Comparison of ENCODE assay signal across 10 cellular contexts in the genomic region with DNA sequence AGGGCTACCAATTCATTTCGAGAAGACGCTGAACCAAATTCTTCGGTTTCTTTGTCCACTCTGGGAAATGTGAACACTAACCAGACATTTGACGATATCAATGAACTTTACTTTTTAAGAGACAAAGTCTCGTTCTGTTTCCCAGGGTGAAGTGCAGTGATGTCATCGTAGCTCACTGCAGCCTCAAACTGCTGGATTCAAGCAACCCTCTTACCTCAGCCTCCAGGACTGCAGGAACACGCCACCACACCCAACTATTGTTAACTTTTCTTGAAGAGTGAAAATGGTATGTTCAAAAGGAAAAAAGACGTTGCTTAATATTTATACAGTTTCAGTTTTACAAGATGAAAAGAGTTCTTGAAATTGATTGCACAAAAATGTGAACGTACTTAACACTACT. TPM values are rescaled to one million over a fixed set of nuclear protein-coding genes. Genes with fewer than 3 reads are reported as not detected.
A peak's percentile ranks its signal among the peaks of the same experiment; 100 is the strongest.
DNase-seq lines count a peak whose midpoint lies in the region; ATAC-seq and TF ChIP-seq lines count a peak whose summit lies in the region.
"Had no signal": no experiment of that assay in that cellular context is flagged by ENCODE, and none has a peak within 500 bp of the region (broad histone marks: within the 10 kb centered on the region; RNA-seq: fewer than 3 reads in every experiment).

No MANE protein-coding gene starts in this region.

- no peaks in the 10 kb centered on the region for H3K27me3 Mint-ChIP-seq in activated T-helper 17 cell treated with anti-CD3 and anti-CD28 coated beads, Interleukin-2, amount 50 U/mL, for 72 hours
- H3K27me3 Mint-ChIP-seq: activated naive CD4-positive, alpha-beta T cell treated with anti-CD3 and anti-CD28 coated beads, Interleukin-2, amount 50 U/mL, for 24 hours had no signal

- peak; percentile 20 for DNase-seq in stimulated activated CD4-positive, alpha-beta T cell treated with anti-CD3 and anti-CD28 coated beads, Interleukin-15, amount 100 ng/mL, for 24 hours
- no peak for DNase-seq in stimulated activated CD4-positive, alpha-beta T cell treated with anti-CD3 and anti-CD28 coated beads, Interleukin-4, amount 100 ng/mL, for 4 hours
- DNase-seq in left ventricle myocardium inferior (no peak), upper lobe of left lung (peak in 1 of 2 donors; percentile 71), GM19238 (ENCODE audit: insufficient read length, low spot score) (no peak), DMS114 treated with DMSO at 0.1 percent for 48 hours (lab: John Stamatoyannopoulos, UW; ENCODE audit: unreplicated experiment) (no peak)
- DNase-seq in stimulated activated naive CD4-positive, alpha-beta T cell (lab: John Stamatoyannopoulos, UW): no peak

- H3K9me3 ChIP-seq in left ventricle myocardium inferior (replicated peaks): no peaks in the 10 kb centered on the region
- H3K9me3 ChIP-seq in upper lobe of left lung: no peaks in the 10 kb centered on the region

- H3K4me1 ChIP-seq in left ventricle myocardium inferior: peaks cover 34% of the 10 kb centered on the region
- H3K4me1 ChIP-seq in upper lobe of left lung: peaks cover 2 to 11% (median 10%) of the 10 kb centered on the region in 4 donors

- peak overlapping the region; percentile 75 for H3K4me3 Mint-ChIP-seq in activated T-helper 17 cell treated with anti-CD3 and anti-CD28 coated beads, Interleukin-2, amount 50 U/mL, for 72 hours
- H3K4me3 Mint-ChIP-seq: activated naive CD4-positive, alpha-beta T cell treated with anti-CD3 and anti-CD28 coated beads, Interleukin-2, amount 50 U/mL, for 24 hours; natural killer cell treated with Interleukin-12 subunit alpha and Interleukin-12 subunit beta and Interleukin-15 and Interleukin-18, amount 100 ng/mL, for 72 hours had no signal

- peaks cover 31% of the 10 kb centered on the region for H3K4me1 Mint-ChIP-seq in activated T-helper 17 cell treated with anti-CD3 and anti-CD28 coated beads, Interleukin-2, amount 50 U/mL, for 72 hours

- peak; percentile 69 for ATAC-seq in activated T-helper 17 cell treated with anti-CD3 and anti-CD28 coated beads, Interleukin-2, amount 50 U/mL, for 72 hours (replicated peaks)
- peak; percentile 71 to 90 for ATAC-seq in upper lobe of left lung (ENCODE audit: low FRiP score in 2 of 2)
- ATAC-seq: natural killer cell treated with Interleukin-12 subunit alpha and Interleukin-12 subunit beta and Interleukin-15 and Interleukin-18, amount 100 ng/mL, for 72 hours had no signal

- TF ChIP-seq POLR2A in upper lobe of left lung (IDR thresholded peaks at IDR 0.05): no peak

- H3K4me3 ChIP-seq in left ventricle myocardium inferior: no peak overlapping the region
- no peak overlapping the region for H3K4me3 ChIP-seq in upper lobe of left lung

- no peak for TF ChIP-seq CTCF in left ventricle myocardium inferior (IDR thresholded peaks at IDR 0.05; ENCODE audit: borderline replicate concordance)
- no peak for TF ChIP-seq CTCF in upper lobe of left lung (IDR thresholded peaks at IDR 0.05)

- no peaks in the 10 kb centered on the region for H3K9me3 Mint-ChIP-seq in activated T-helper 17 cell treated with anti-CD3 and anti-CD28 coated beads, Interleukin-2, amount 50 U/mL, for 72 hours
- H3K9me3 Mint-ChIP-seq: activated naive CD4-positive, alpha-beta T cell treated with anti-CD3 and anti-CD28 coated beads, Interleukin-2, amount 50 U/mL, for 24 hours; natural killer cell treated with Interleukin-12 subunit alpha and Interleukin-12 subunit beta and Interleukin-15 and Interleukin-18, amount 100 ng/mL, for 72 hours had no signal

- TF ChIP-seq EP300 in upper lobe of left lung (IDR thresholded peaks at IDR 0.05): peak in 1 of 4 donors; percentile 35

- peaks cover 11% of the 10 kb centered on the region for H3K36me3 Mint-ChIP-seq in activated T-helper 17 cell treated with anti-CD3 and anti-CD28 coated beads, Interleukin-2, amount 50 U/mL, for 72 hours (ENCODE audit: low read depth)
- H3K36me3 Mint-ChIP-seq: activated naive CD4-positive, alpha-beta T cell treated with anti-CD3 and anti-CD28 coated beads, Interleukin-2, amount 50 U/mL, for 24 hours; natural killer cell treated with Interleukin-12 subunit alpha and Interleukin-12 subunit beta and Interleukin-15 and Interleukin-18, amount 100 ng/mL, for 72 hours had no signal

- H3K27ac ChIP-seq in left ventricle myocardium inferior (replicated peaks): peak overlapping the region; percentile 31
- no peak overlapping the region for H3K27ac ChIP-seq in upper lobe of left lung

- WGBS in upper lobe of left lung, 2 donors: 56 to 71% methylated on average over 9 of the region's 9 CpGs

- H3K36me3 ChIP-seq in left ventricle myocardium inferior: no peaks in the 10 kb centered on the region
- no peaks in the 10 kb centered on the region for H3K36me3 ChIP-seq in upper lobe of left lung

- H3K27me3 ChIP-seq in left ventricle myocardium inferior (ENCODE audit: low read depth) (no peaks in the 10 kb centered on the region), upper lobe of left lung (no peaks in the 10 kb centered on the region)

- peak overlapping the region; percentile 96 for H3K27ac Mint-ChIP-seq in activated T-helper 17 cell treated with anti-CD3 and anti-CD28 coated beads, Interleukin-2, amount 50 U/mL, for 72 hours
- H3K27ac Mint-ChIP-seq: activated naive CD4-positive, alpha-beta T cell treated with anti-CD3 and anti-CD28 coated beads, Interleukin-2, amount 50 U/mL, for 24 hours had no signal

- intact Hi-C loops in left ventricle myocardium inferior (cut with micrococcal nuclease): no loop called here

RNA-seq across cellular contexts. Expression of gene MB21D2, which starts 30.6 kb away (rescaled TPM):
- total RNA-seq in activated T-helper 17 cell treated with anti-CD3 and anti-CD28 coated beads, Interleukin-2, amount 50 U/mL, for 72 hours: 10 to 100 TPM; 13.4 to 13.9 TPM
- total RNA-seq in left ventricle myocardium inferior (1.8 TPM), upper lobe of left lung (1 to 10 TPM; 4.6 to 8.0 (median 5.3) TPM)
